Comparison of ENCODE assay signal across 1 cellular context in genomic region chr3:39407773-39408492, GRCh38.
A peak's percentile ranks its signal among the peaks of the same experiment; 100 is the strongest.
TF ChIP-seq lines count a peak whose summit lies in the region.

No MANE protein-coding gene starts in this region.

TF ChIP-seq in H1, 55 proteins besides CTCF, POLR2A, EP300 and RAD21:
- TF ChIP-seq POLR2AphosphoS5 (IDR thresholded peaks at IDR 0.05; ENCODE audit: low read depth, low read length) (peak; percentile 10; the same call in 1 of the 2 replicates), MAFK (IDR thresholded peaks at IDR 0.05; ENCODE audit: low read depth, low read length) (no peak), RBBP5 (IDR thresholded peaks at IDR 0.05; ENCODE audit: borderline replicate concordance, low read depth, low read length) (no peak)
TF ChIP-seq in H1: peak in this region for 1.
